In genomic region chr2:233789554-233789953, GRCh38 we compare ENCODE assay signal across 1 cellular context.
TF ChIP-seq lines count a peak whose summit lies in the region.

No MANE protein-coding gene starts in this region.

TF ChIP-seq in IMR-90, 13 proteins besides CTCF, POLR2A, EP300 and RAD21:
- TF ChIP-seq NFE2L2 (IDR thresholded peaks at IDR 0.05; ENCODE audit: low read depth, low read length) (no peak), CEBPB (IDR thresholded peaks at IDR 0.05; ENCODE audit: low read depth, low read length) (no peak), ELK1 (IDR thresholded peaks at IDR 0.05; ENCODE audit: borderline replicate concordance, low read depth, low read length) (no peak), USF2 (IDR thresholded peaks at IDR 0.05; ENCODE audit: low read depth, low read length) (no peak), BHLHE40 (IDR thresholded peaks at IDR 0.05; ENCODE audit: low read depth, low read length) (no peak)
